ENCODE assay signal across 8 cellular contexts in the genomic region with DNA sequence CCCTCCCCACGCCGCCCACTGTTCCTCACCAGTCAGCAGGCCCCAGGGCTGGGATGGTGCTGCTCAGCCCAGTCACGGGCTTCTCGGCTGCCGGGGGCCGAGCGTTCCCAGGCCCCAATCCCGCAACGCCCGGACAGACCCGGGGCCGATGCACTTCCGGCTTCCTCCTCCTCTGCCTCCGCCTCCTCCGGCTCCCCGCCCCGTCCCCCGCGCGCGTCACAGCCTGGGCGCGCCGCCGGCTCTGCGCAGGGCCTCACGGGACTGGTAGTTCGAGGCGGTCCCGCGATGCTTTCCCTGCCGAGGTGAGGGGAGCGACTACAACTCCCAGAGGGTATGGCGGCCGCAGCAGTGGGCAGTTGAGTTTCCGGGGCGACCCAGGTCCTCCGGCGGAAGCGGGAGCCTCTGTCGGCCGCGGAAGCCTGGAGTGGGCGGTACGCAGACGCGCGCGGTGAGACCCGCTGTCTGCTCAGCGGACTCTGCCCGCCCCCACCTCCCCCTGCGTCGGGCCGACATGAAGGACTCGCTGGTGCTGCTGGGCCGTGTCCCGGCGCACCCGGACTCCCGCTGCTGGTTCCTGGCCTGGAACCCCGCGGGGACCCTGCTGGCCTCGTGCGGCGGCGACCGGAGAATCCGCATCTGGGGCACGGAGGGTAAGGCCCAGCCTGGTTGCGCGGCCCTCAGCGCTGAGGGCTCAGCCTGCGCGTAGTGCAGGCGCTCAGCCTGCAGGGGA. TPM values are rescaled to one million over a fixed set of nuclear protein-coding genes. Genes with fewer than 3 reads are reported as not detected.
A peak's percentile ranks its signal among the peaks of the same experiment; 100 is the strongest.
DNase-seq lines count a peak whose midpoint lies in the region; ATAC-seq lines count a peak whose summit lies in the region.

A gene (plus strand): TSS at position 386 of the 730 bp plus-strand sequence. CDS start 126 bp downstream, at position 512.
A gene with protein sequence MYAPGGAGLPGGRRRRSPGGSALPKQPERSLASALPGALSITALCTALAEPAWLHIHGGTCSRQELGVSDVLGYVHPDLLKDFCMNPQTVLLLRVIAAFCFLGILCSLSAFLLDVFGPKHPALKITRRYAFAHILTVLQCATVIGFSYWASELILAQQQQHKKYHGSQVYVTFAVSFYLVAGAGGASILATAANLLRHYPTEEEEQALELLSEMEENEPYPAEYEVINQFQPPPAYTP (minus strand): TSS at position 158 of the 730 bp plus-strand sequence. CDS start 616 bp downstream, outside the sequence.

- peak; percentile 87 for DNase-seq in CMK (ENCODE audit: low read depth)
- DNase-seq in HS-27A (ENCODE audit: low read depth) = peak; percentile 88
- DNase-seq in NK-92 (lab: John Stamatoyannopoulos, UW; ENCODE audit: unreplicated experiment) = peak; percentile 81
- peak; percentile 93 to 95 for DNase-seq in activated CD8-positive, alpha-beta memory T cell treated with anti-CD3 and anti-CD28 coated beads for 1 hour (ENCODE audit: extremely low read depth in 1 of 2, low read depth in 1 of 2)
- peak; percentile 98 for DNase-seq in effector CD4-positive, alpha-beta T cell
- DNase-seq in lung microvascular endothelial cell (ENCODE audit: low read depth in 2 of 2) = peak; percentile 99
- peak; percentile 95 to 99 (median 96) for DNase-seq in stimulated activated CD4-positive, alpha-beta T cell treated with anti-CD3 and anti-CD28 coated beads, TNF-alpha, amount 100 ng/mL, for 48 hours (ENCODE audit: low read depth in 3 of 3)

- ATAC-seq in GM19467 (IDR thresholded peaks at IDR 0.05; ENCODE audit: unreplicated experiment) = peak; percentile 90

RNA-seq across cellular contexts. Expression of the first gene that starts in this region (rescaled TPM):
- total RNA-seq in lung microvascular endothelial cell = 59.3 and 89.5 TPM in 2 replicates

RNA-seq across cellular contexts. Expression of the second gene that starts in this region (rescaled TPM):
- 16.8 and 23.2 TPM in 2 replicates for total RNA-seq in lung microvascular endothelial cell

Comparison
In these comparisons a context has a peak if more than half of its experiments do, and no peak if none do; other contexts are left out.
1. Peak in every context shown above with its lines: DNase-seq and ATAC-seq.